In the genomic region with DNA sequence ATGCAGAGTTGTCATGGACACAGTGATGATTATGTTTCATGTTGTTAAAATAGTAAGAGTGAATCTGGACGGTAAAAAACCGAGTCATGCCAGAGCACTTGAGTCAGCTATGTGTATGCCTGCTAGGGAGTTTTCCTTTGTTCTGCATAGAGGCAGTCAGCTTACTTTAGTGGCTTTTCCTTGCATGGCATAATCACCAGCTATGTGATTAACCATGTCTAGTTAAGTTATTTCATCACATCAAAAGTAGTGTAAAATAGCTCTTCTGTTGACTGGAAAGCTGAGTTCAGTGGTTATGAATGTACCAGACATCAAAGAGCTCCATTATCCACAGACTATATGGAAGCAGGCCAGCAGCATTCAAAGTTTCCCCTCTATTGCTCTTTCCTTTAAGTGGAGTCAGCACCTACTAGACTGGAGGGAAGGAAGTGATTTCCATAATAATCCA, we compare ENCODE assay signal across 13 cellular contexts.
DNase-seq lines count a peak whose midpoint lies in the region; ATAC-seq, FAIRE-seq and TF ChIP-seq lines count a peak whose summit lies in the region.
"Had no signal": no experiment of that assay in that cellular context is flagged by ENCODE, and none has a peak within 500 bp of the region (broad histone marks: within the 10 kb centered on the region; RNA-seq: fewer than 3 reads in every experiment).

No MANE protein-coding gene starts in this region.

- CTCF ChIA-PET in MCF 10A (lab: Yijun Ruan, JAX): interaction anchor here (0.6 to 0.7 kb wide), 2 partner anchors 12 to 419 kb away, joined by 3 to 4 read pairs; no protein-coding TSS in a partner anchor

- DNase-seq in MCF 10A (ENCODE audit: unreplicated experiment) (peak; percentile 47), breast epithelium (ENCODE audit: low spot score in 2 of 2) (no peak), kidney glomerular epithelial cell (lab: John Stamatoyannopoulos, UW) (peak; percentile 96), urothelium cell line (ENCODE audit: low spot score) (peak; percentile 35), mucosa of gallbladder (ENCODE audit: low spot score) (no peak), NCI-H187 (lab: John Stamatoyannopoulos, UW) (no peak)
- DNase-seq: activated naive CD4-positive, alpha-beta T cell treated with Interleukin-2 at 50 U/mL for 16 hours; head of caudate nucleus; naive thymus-derived CD4-positive, alpha-beta T cell; NCI-H774; WERI-Rb-1 had no signal

- H3K4me3 ChIP-seq in breast epithelium: no peak overlapping the region

- H3K4me1 ChIP-seq in breast epithelium: no peaks in the 10 kb centered on the region

- H3K4me1 Mint-ChIP-seq in MCF 10A (ENCODE audit: insufficient read depth, unreplicated experiment): peaks cover 15% of the 10 kb centered on the region
- peaks cover 18% of the 10 kb centered on the region for H3K4me1 Mint-ChIP-seq in brain
- no peaks in the 10 kb centered on the region for H3K4me1 Mint-ChIP-seq in stimulated activated memory B cell treated with anti-CD40 and anti-IgM and Interleukin-4, amounts not matched to agents 10 μg/mL and 1 μg/mL and 100 μg/mL, for 72 hours
- H3K4me1 Mint-ChIP-seq: naive thymus-derived CD4-positive, alpha-beta T cell had no signal

- ATAC-seq in stimulated activated memory B cell treated with anti-CD40 and anti-IgM and Interleukin-4, amounts not matched to agents 10 μg/mL and 1 μg/mL and 100 μg/mL, for 72 hours: no peak
- ATAC-seq: naive thymus-derived CD4-positive, alpha-beta T cell had no signal

- no peak overlapping the region for H3K4me3 Mint-ChIP-seq in MCF 10A (ENCODE audit: unreplicated experiment)
- H3K4me3 Mint-ChIP-seq in brain: no peak overlapping the region
- no peak overlapping the region for H3K4me3 Mint-ChIP-seq in stimulated activated memory B cell treated with anti-CD40 and anti-IgM and Interleukin-4, amounts not matched to agents 10 μg/mL and 1 μg/mL and 100 μg/mL, for 72 hours
- H3K4me3 Mint-ChIP-seq: naive thymus-derived CD4-positive, alpha-beta T cell had no signal

- no peak for TF ChIP-seq POLR2A in breast epithelium (IDR thresholded peaks at IDR 0.05)

- H3K27ac Mint-ChIP-seq in MCF 10A (ENCODE audit: low read depth, unreplicated experiment) (no peak overlapping the region), brain (peak overlapping the region in 3 of 5 experiments; percentile 30 to 69 (median 44))
- H3K27ac Mint-ChIP-seq in stimulated activated memory B cell treated with anti-CD40 and anti-IgM and Interleukin-4, amounts not matched to agents 10 μg/mL and 1 μg/mL and 100 μg/mL, for 72 hours: no peak overlapping the region
- H3K27ac Mint-ChIP-seq: naive thymus-derived CD4-positive, alpha-beta T cell had no signal

- H3K36me3 Mint-ChIP-seq in MCF 10A (ENCODE audit: insufficient read depth, unreplicated experiment) (no peaks in the 10 kb centered on the region), brain (no peaks in the 10 kb centered on the region)
- H3K36me3 Mint-ChIP-seq in stimulated activated memory B cell treated with anti-CD40 and anti-IgM and Interleukin-4, amounts not matched to agents 10 μg/mL and 1 μg/mL and 100 μg/mL, for 72 hours: peaks cover 5% of the 10 kb centered on the region
- H3K36me3 Mint-ChIP-seq: naive thymus-derived CD4-positive, alpha-beta T cell had no signal

- TF ChIP-seq CTCF in MCF 10A (IDR thresholded peaks at IDR 0.05; ENCODE audit: unreplicated experiment) (no peak), breast epithelium (IDR thresholded peaks at IDR 0.05) (no peak), brain (conservative IDR thresholded peaks at IDR 0.05) (no peak)

- H3K27me3 Mint-ChIP-seq in MCF 10A (ENCODE audit: insufficient read depth, unreplicated experiment) (no peaks in the 10 kb centered on the region), brain (no peaks in the 10 kb centered on the region)
- H3K27me3 Mint-ChIP-seq in stimulated activated memory B cell treated with anti-CD40 and anti-IgM and Interleukin-4, amounts not matched to agents 10 μg/mL and 1 μg/mL and 100 μg/mL, for 72 hours: no peaks in the 10 kb centered on the region
- H3K27me3 Mint-ChIP-seq: naive thymus-derived CD4-positive, alpha-beta T cell had no signal

- POLR2A ChIA-PET in MCF 10A (lab: Yijun Ruan, JAX): interaction anchor here (0.8 to 0.9 kb wide), 4 partner anchors 15 to 690 kb away, joined by 3 read pairs; no protein-coding TSS in a partner anchor

- H3K9me3 Mint-ChIP-seq in MCF 10A (ENCODE audit: unreplicated experiment): no peaks in the 10 kb centered on the region
- H3K9me3 Mint-ChIP-seq in brain: peaks cover 0 to 5% (median 4%) of the 10 kb centered on the region in 5 experiments
- no peaks in the 10 kb centered on the region for H3K9me3 Mint-ChIP-seq in stimulated activated memory B cell treated with anti-CD40 and anti-IgM and Interleukin-4, amounts not matched to agents 10 μg/mL and 1 μg/mL and 100 μg/mL, for 72 hours

- no peaks in the 10 kb centered on the region for H3K36me3 ChIP-seq in breast epithelium
- H3K36me3 ChIP-seq: WERI-Rb-1 had no signal

- H3K27me3 ChIP-seq in breast epithelium: no peaks in the 10 kb centered on the region

- no peaks in the 10 kb centered on the region for H3K9me3 ChIP-seq in breast epithelium

- H3K27ac ChIP-seq in breast epithelium: no peak overlapping the region
- H3K27ac ChIP-seq: WERI-Rb-1 had no signal

- intact Hi-C loops in MCF 10A (cut with micrococcal nuclease) (no loop called here), breast epithelium (cut with DNase I; ENCODE audit: low total_unique reads) (no loop called here)

- FAIRE-seq in urothelium cell line (lab: Jason Lieb, UNC): no peak

- BruUV-seq in MCF 10A (replicated peaks; lab: Mats Ljungman, UMichigan): no TSS peak

Comparison
In these comparisons a context has a peak if more than half of its experiments do, and no peak if none do; other contexts are left out.
1. DNase-seq: peak in MCF 10A (single experiment), kidney glomerular epithelial cell (single experiment) and urothelium cell line (single experiment); none in breast epithelium (0 of 2), mucosa of gallbladder (single experiment) and NCI-H187 (0 of 2).
2. H3K27ac Mint-ChIP-seq: peak in brain (3 of 5); none in MCF 10A (single experiment) and stimulated activated memory B cell treated with anti-CD40 and anti-IgM and Interleukin-4, amounts not matched to agents 10 μg/mL and 1 μg/mL and 100 μg/mL, for 72 hours (single experiment).